30 cellular contexts compared by ENCODE assay signal in genomic region chr6:20162515-20162914, GRCh38.
"Had no signal": no experiment of that assay in that cellular context is flagged by ENCODE, and none has a peak within 500 bp of the region (broad histone marks: within the 10 kb centered on the region; RNA-seq: fewer than 3 reads in every experiment).

No MANE protein-coding gene starts in this region.

- H3K36me3 Mint-ChIP-seq: immature natural killer cell had no signal

- H3K4me1 ChIP-seq: left lung, prostate gland, upper lobe of left lung had no signal

- H3K27ac Mint-ChIP-seq: immature natural killer cell; naive thymus-derived CD8-positive, alpha-beta T cell; nephron; stimulated activated naive CD8-positive, alpha-beta T cell treated with anti-CD3 and anti-CD28 coated beads, Interleukin-15, Interleukin-2, amounts not matched to agents 100 ng/mL and 50 ng/mL, for 24 hours had no signal

- H3K4me3 Mint-ChIP-seq: immature natural killer cell; naive thymus-derived CD8-positive, alpha-beta T cell; nephron; neural crest cell; stimulated activated naive CD8-positive, alpha-beta T cell treated with anti-CD3 and anti-CD28 coated beads, Interleukin-15, Interleukin-2, amounts not matched to agents 100 ng/mL and 50 ng/mL, for 24 hours had no signal

- H3K27ac ChIP-seq: left lung, lower lobe of right lung, pancreas, prostate gland, skin epidermis, suprapubic skin, thoracic aorta, tibial artery, upper lobe of left lung, vagina had no signal

- H3K36me3 ChIP-seq: left lung, lower lobe of right lung, pancreas, prostate gland, thoracic aorta, tibial artery, upper lobe of left lung, vagina had no signal

- DNase-seq: hypothalamus; immature natural killer cell; kidney; left colon; left lung; lower lobe of right lung; mammary epithelial cell; mesenchymal stem cell; naive thymus-derived CD8-positive, alpha-beta T cell; nucleus accumbens; pancreas; posterior cingulate gyrus; retina; right cardiac atrium; stimulated activated CD4-positive, alpha-beta T cell treated with anti-CD3 and anti-CD28 coated beads, Interleukin-12 subunit alpha, Interleukin-12 subunit beta, amount 100 ng/mL, for 4 hours; stimulated activated CD4-positive, alpha-beta T cell treated with anti-CD3 and anti-CD28 coated beads, Interleukin-15, amount 100 ng/mL, for 24 hours; stimulated activated CD4-positive, alpha-beta T cell treated with anti-CD3 and anti-CD28 coated beads, Interleukin-2, amount 100 ng/mL, for 24 hours; stimulated activated CD4-positive, alpha-beta T cell treated with anti-CD3 and anti-CD28 coated beads, Interleukin-4, amount 100 ng/mL, for 1 hour; stimulated activated naive CD4-positive, alpha-beta T cell; tibial artery; upper lobe of left lung had no signal

- H3K27me3 Mint-ChIP-seq: naive thymus-derived CD8-positive, alpha-beta T cell; stimulated activated naive CD8-positive, alpha-beta T cell treated with anti-CD3 and anti-CD28 coated beads, Interleukin-15, Interleukin-2, amounts not matched to agents 100 ng/mL and 50 ng/mL, for 24 hours had no signal

- H3K9me3 Mint-ChIP-seq: immature natural killer cell; naive thymus-derived CD8-positive, alpha-beta T cell; nephron; neural crest cell had no signal

- H3K9me3 ChIP-seq: left lung, lower lobe of right lung, pancreas, prostate gland, suprapubic skin, thoracic aorta, tibial artery, upper lobe of left lung, vagina had no signal

- ATAC-seq: left colon; left lung; lower lobe of right lung; naive thymus-derived CD8-positive, alpha-beta T cell; pancreas; right cardiac atrium; sciatic nerve had no signal

- H3K4me3 ChIP-seq: left lung, lower lobe of right lung, pancreas, prostate gland, skin epidermis, suprapubic skin, thoracic aorta, tibial artery, upper lobe of left lung, vagina had no signal

- H3K4me1 Mint-ChIP-seq: immature natural killer cell; naive thymus-derived CD8-positive, alpha-beta T cell; nephron had no signal

- H3K27me3 ChIP-seq: left lung, pancreas, suprapubic skin, tibial artery, upper lobe of left lung, vagina had no signal
